Comparison of ENCODE assay signal across 17 cellular contexts in genomic region chr3:101819649-101820202, GRCh38. TPM values are rescaled to one million over a fixed set of nuclear protein-coding genes. Genes with fewer than 3 reads are reported as not detected.
DNase-seq lines count a peak whose midpoint lies in the region; ATAC-seq and TF ChIP-seq lines count a peak whose summit lies in the region.
"Had no signal": no experiment of that assay in that cellular context is flagged by ENCODE, and none has a peak within 500 bp of the region (broad histone marks: within the 10 kb centered on the region; RNA-seq: fewer than 3 reads in every experiment).

No MANE protein-coding gene starts in this region.

- no peaks in the 10 kb centered on the region for H3K4me1 ChIP-seq in smooth muscle cell (ENCODE audit: low read depth)

- TF ChIP-seq CTCF in smooth muscle cell (IDR thresholded peaks at IDR 0.05; ENCODE audit: borderline replicate concordance, insufficient read depth, poor library complexity, severe bottlenecking) (no peak), mesothelial cell of epicardium (IDR thresholded peaks at IDR 0.05; ENCODE audit: unreplicated experiment) (no peak)

- no peak overlapping the region for H3K4me3 ChIP-seq in smooth muscle cell
- H3K4me3 ChIP-seq: esophagus squamous epithelium, lung, ovary had no signal

- H3K9me3 Mint-ChIP-seq in activated T-helper 17 cell treated with anti-CD3 and anti-CD28 coated beads, Interleukin-2, amount 50 U/mL, for 72 hours: no peaks in the 10 kb centered on the region
- H3K9me3 Mint-ChIP-seq in mesothelial cell of epicardium: peaks cover 4% of the 10 kb centered on the region
- H3K9me3 Mint-ChIP-seq: activated CD4-positive, alpha-beta memory T cell treated with anti-CD3 and anti-CD28 coated beads, Interleukin-2, amount 10 ng/mL, durations not matched to agents 7 days and 5 days; T-cell had no signal

- H3K27ac Mint-ChIP-seq in activated T-helper 17 cell treated with anti-CD3 and anti-CD28 coated beads, Interleukin-2, amount 50 U/mL, for 72 hours: no peak overlapping the region
- no peak overlapping the region for H3K27ac Mint-ChIP-seq in mesothelial cell of epicardium
- H3K27ac Mint-ChIP-seq: activated CD4-positive, alpha-beta memory T cell treated with anti-CD3 and anti-CD28 coated beads, Interleukin-2, amount 10 ng/mL, durations not matched to agents 7 days and 5 days had no signal

- H3K9me3 ChIP-seq in smooth muscle cell (replicated peaks; ENCODE audit: low read depth): no peaks in the 10 kb centered on the region
- H3K9me3 ChIP-seq: esophagus squamous epithelium, ovary had no signal

- no peak overlapping the region for H3K4me2 ChIP-seq in smooth muscle cell

- no peak overlapping the region for H2AFZ ChIP-seq in smooth muscle cell (ENCODE audit: low read depth)

- peaks cover 2% of the 10 kb centered on the region for H3K79me2 ChIP-seq in smooth muscle cell (ENCODE audit: low read depth)

- H3K4me1 Mint-ChIP-seq in activated T-helper 17 cell treated with anti-CD3 and anti-CD28 coated beads, Interleukin-2, amount 50 U/mL, for 72 hours: peaks cover 3% of the 10 kb centered on the region
- H3K4me1 Mint-ChIP-seq in mesothelial cell of epicardium: peaks cover 22% of the 10 kb centered on the region

- H3K4me3 Mint-ChIP-seq in activated T-helper 17 cell treated with anti-CD3 and anti-CD28 coated beads, Interleukin-2, amount 50 U/mL, for 72 hours: no peak overlapping the region
- H3K4me3 Mint-ChIP-seq in mesothelial cell of epicardium: no peak overlapping the region
- H3K4me3 Mint-ChIP-seq: activated CD4-positive, alpha-beta memory T cell treated with anti-CD3 and anti-CD28 coated beads, Interleukin-2, amount 10 ng/mL, durations not matched to agents 7 days and 5 days; T-cell had no signal

- no peaks in the 10 kb centered on the region for H4K20me1 ChIP-seq in smooth muscle cell (ENCODE audit: low read depth)

- H3K27me3 Mint-ChIP-seq in activated T-helper 17 cell treated with anti-CD3 and anti-CD28 coated beads, Interleukin-2, amount 50 U/mL, for 72 hours: no peaks in the 10 kb centered on the region
- H3K27me3 Mint-ChIP-seq in mesothelial cell of epicardium (ENCODE audit: low read depth): no peaks in the 10 kb centered on the region
- H3K27me3 Mint-ChIP-seq: activated CD4-positive, alpha-beta memory T cell treated with anti-CD3 and anti-CD28 coated beads, Interleukin-2, amount 10 ng/mL, durations not matched to agents 7 days and 5 days; T-cell had no signal

- no peak overlapping the region for H3K27ac ChIP-seq in smooth muscle cell (ENCODE audit: low read depth)
- H3K27ac ChIP-seq: esophagus squamous epithelium, ovary had no signal

- WGBS in smooth muscle cell (ENCODE audit: low lambda C conversion rate): 94% methylated on average over 2 of the region's 2 CpGs

- H3K9ac ChIP-seq in smooth muscle cell (ENCODE audit: low read depth): no peak overlapping the region

- H3F3A ChIP-seq in smooth muscle cell (ENCODE audit: low read depth): no peaks in the 10 kb centered on the region

- peak; percentile 77 for ATAC-seq in GM19351 (IDR thresholded peaks at IDR 0.05; ENCODE audit: unreplicated experiment)
- ATAC-seq in HG03354 (IDR thresholded peaks at IDR 0.05; ENCODE audit: poor library complexity, severe bottlenecking, unreplicated experiment): peak; percentile 58
- peak; percentile 76 for ATAC-seq in activated T-helper 17 cell treated with anti-CD3 and anti-CD28 coated beads, Interleukin-2, amount 50 U/mL, for 72 hours (replicated peaks)
- no peak for ATAC-seq in HG03139 (IDR thresholded peaks at IDR 0.05; ENCODE audit: unreplicated experiment)
- ATAC-seq: T-cell had no signal

- peak; percentile 64 for DNase-seq in CD1c-positive myeloid dendritic cell (ENCODE audit: extremely low spot score)
- no peak for DNase-seq in NCI-H2081 treated with DMSO at 0.1 percent for 48 hours (lab: John Stamatoyannopoulos, UW)
- DNase-seq in smooth muscle cell (lab: John Stamatoyannopoulos, UW; ENCODE audit: unreplicated experiment): no peak
- no peak for DNase-seq in mesothelial cell of epicardium (ENCODE audit: low spot score in 2 of 2, unreplicated experiment in 2 of 2)
- DNase-seq: activated CD4-positive, alpha-beta memory T cell treated with anti-CD3 and anti-CD28 coated beads, Interleukin-2, amount 10 ng/mL, durations not matched to agents 7 days and 5 days; activated naive CD4-positive, alpha-beta T cell treated with anti-CD3 and anti-CD28 coated beads, Interleukin-2, amount 50 U/mL, for 16 hours; cerebellar nuclear complex; esophagus squamous epithelium; OCI-M1; ovary; stimulated activated CD8-positive, alpha-beta memory T cell treated with anti-CD3 and anti-CD28 coated beads, Interleukin-4, amount 100 ng/mL, for 48 hours; T-cell had no signal

- no peaks in the 10 kb centered on the region for H3K27me3 ChIP-seq in smooth muscle cell (ENCODE audit: low read depth)
- H3K27me3 ChIP-seq: esophagus squamous epithelium, ovary had no signal

- peaks cover 57% of the 10 kb centered on the region for H3K36me3 Mint-ChIP-seq in activated T-helper 17 cell treated with anti-CD3 and anti-CD28 coated beads, Interleukin-2, amount 50 U/mL, for 72 hours (ENCODE audit: low read depth)
- peaks cover 11% of the 10 kb centered on the region for H3K36me3 Mint-ChIP-seq in mesothelial cell of epicardium

- no peaks in the 10 kb centered on the region for H3K36me3 ChIP-seq in smooth muscle cell (ENCODE audit: low read depth)
- H3K36me3 ChIP-seq: ovary had no signal

RNA-seq across cellular contexts. Expression of gene NFKBIZ, which starts 29.6 kb away (rescaled TPM):
- 100 to 1,000 TPM in 1 of 2 donors, 10 to 100 TPM in 1; 88.4 to 123 TPM for total RNA-seq in activated T-helper 17 cell treated with anti-CD3 and anti-CD28 coated beads, Interleukin-2, amount 50 U/mL, for 72 hours
- total RNA-seq in smooth muscle cell (236 and 307 TPM in 2 replicates), mesothelial cell of epicardium (134 to 142 TPM (median 136 TPM) in 3 replicates)
- polyA plus RNA-seq in smooth muscle cell: 269 and 306 TPM in 2 replicates

RNA-seq across cellular contexts. Expression of gene NXPE3, which starts 40.7 kb away (rescaled TPM):
- 10 to 100 TPM; 13.9 to 21.3 TPM for total RNA-seq in activated T-helper 17 cell treated with anti-CD3 and anti-CD28 coated beads, Interleukin-2, amount 50 U/mL, for 72 hours
- total RNA-seq in smooth muscle cell (8.6 and 10.2 TPM in 2 replicates), mesothelial cell of epicardium (11.6 to 12.7 TPM (median 12.7 TPM) in 3 replicates)
- polyA plus RNA-seq in smooth muscle cell: 5.6 and 7.0 TPM in 2 replicates
